ENCODE assay signal across 15 cellular contexts in the genomic region with DNA sequence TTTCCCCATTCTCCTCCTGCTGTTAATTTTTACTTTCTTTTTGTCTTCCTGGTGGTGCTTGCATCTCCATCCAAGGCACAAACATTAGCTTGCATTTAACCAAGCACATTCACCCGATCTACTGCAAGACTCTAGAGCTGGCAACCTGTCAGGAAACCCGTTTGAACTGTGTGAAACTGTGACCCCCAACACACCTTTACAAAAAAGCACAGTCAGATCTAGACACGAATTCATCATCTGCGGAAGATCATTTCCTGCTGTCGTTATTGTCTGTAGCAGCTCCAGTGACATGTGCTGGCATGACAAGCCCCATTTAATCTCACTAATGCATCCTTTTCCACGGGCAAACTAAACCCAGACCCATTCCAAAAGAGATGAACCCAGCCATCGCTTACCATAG.
"Had no signal": no experiment of that assay in that cellular context is flagged by ENCODE, and none has a peak within 500 bp of the region (broad histone marks: within the 10 kb centered on the region; RNA-seq: fewer than 3 reads in every experiment).

No MANE protein-coding gene starts in this region.

- H3K27me3 ChIP-seq: cardiac muscle cell, esophagus muscularis mucosa, neutrophil, thyroid gland, uterus had no signal

- DNase-seq: activated CD8-positive, alpha-beta memory T cell treated with anti-CD3 and anti-CD28 coated beads, Interleukin-2, amount 50 U/mL, for 48 hours; activated effector memory CD4-positive, alpha-beta T cell treated with Interleukin-2 at 50 U/mL for 16 hours; glutamatergic neuron; left cardiac atrium; lower lobe of right lung; midbrain; naive B cell; retina; stimulated activated CD4-positive, alpha-beta T cell treated with anti-CD3 and anti-CD28 coated beads, Interleukin-4, amount 100 ng/mL, for 4 hours; thyroid gland; uterus had no signal

- H3K4me3 ChIP-seq: cardiac muscle cell, esophagus muscularis mucosa, lower lobe of right lung, thyroid gland, uterus had no signal

- H3K4me1 ChIP-seq: esophagus muscularis mucosa, lower lobe of right lung, thyroid gland, uterus had no signal

- H3K27ac Mint-ChIP-seq: naive B cell had no signal

- ATAC-seq: left cardiac atrium, lower lobe of right lung had no signal

- FAIRE-seq: colon had no signal

- H3K36me3 ChIP-seq: cardiac muscle cell, esophagus muscularis mucosa, lower lobe of right lung, neutrophil, thyroid gland, uterus had no signal

- H3K9me3 ChIP-seq: esophagus muscularis mucosa, lower lobe of right lung, neutrophil, thyroid gland, uterus had no signal

- H3K4me3 Mint-ChIP-seq: naive B cell had no signal

- H3K27ac ChIP-seq: cardiac muscle cell, esophagus muscularis mucosa, lower lobe of right lung, neutrophil, thyroid gland, uterus had no signal
